ENCODE assay signal across 8 cellular contexts in genomic region chr2:86368181-86368824, GRCh38.
DNase-seq lines count a peak whose midpoint lies in the region; ATAC-seq lines count a peak whose summit lies in the region.

No MANE protein-coding gene starts in this region.

- ATAC-seq in HG03460 (IDR thresholded peaks at IDR 0.05; ENCODE audit: unreplicated experiment) (no peak), GM19397 (IDR thresholded peaks at IDR 0.05; ENCODE audit: unreplicated experiment) (no peak)

- H3K4me3 ChIP-seq in SK-N-MC (peak overlapping the region; percentile 56), iPS-15b (ENCODE audit: low read depth, low read length) (peak overlapping the region; percentile 16)

- no peak overlapping the region for H3K27ac ChIP-seq in SK-N-MC

- H3K9me3 ChIP-seq in SK-N-MC (ENCODE audit: low read depth, low read length), result no peaks in the 10 kb centered on the region
- H3K9me3 ChIP-seq in iPS-15b (ENCODE audit: control insufficient read depth, insufficient read depth, low read length), result peaks cover 5% of the 10 kb centered on the region

- H3K27me3 ChIP-seq in iPS-15b (ENCODE audit: control insufficient read depth, insufficient read depth, low read length), result no peaks in the 10 kb centered on the region

- H3K36me3 ChIP-seq in SK-N-MC (ENCODE audit: insufficient read depth, low read length) (no peaks in the 10 kb centered on the region), iPS-15b (ENCODE audit: control insufficient read depth, insufficient read depth, low read length) (no peaks in the 10 kb centered on the region)

- DNase-seq in D341Med (ENCODE audit: low spot score) (peak; percentile 87), HS-5 (ENCODE audit: low read depth) (peak; percentile 26), SK-N-MC (ENCODE audit: low read depth, low spot score) (no peak), amniotic epithelial cell (ENCODE audit: low read depth) (peak; percentile 73)
- DNase-seq in stimulated activated CD4-positive, alpha-beta T cell treated with anti-CD3 and anti-CD28 coated beads, Interleukin-12 subunit alpha, Interleukin-12 subunit beta, amount 100 ng/mL, for 48 hours (ENCODE audit: low read depth in 2 of 3, low spot score in 1 of 3), result peak; percentile 5 to 32 (median 22)

- H3K4me1 ChIP-seq in iPS-15b (ENCODE audit: control insufficient read depth, insufficient read depth, low read length), result no peaks in the 10 kb centered on the region

- H3K9ac ChIP-seq in SK-N-MC (ENCODE audit: insufficient read length), result no peak overlapping the region
- H3K9ac ChIP-seq in iPS-15b (ENCODE audit: low read depth, low read length), result no peak overlapping the region
